In the genomic region with DNA sequence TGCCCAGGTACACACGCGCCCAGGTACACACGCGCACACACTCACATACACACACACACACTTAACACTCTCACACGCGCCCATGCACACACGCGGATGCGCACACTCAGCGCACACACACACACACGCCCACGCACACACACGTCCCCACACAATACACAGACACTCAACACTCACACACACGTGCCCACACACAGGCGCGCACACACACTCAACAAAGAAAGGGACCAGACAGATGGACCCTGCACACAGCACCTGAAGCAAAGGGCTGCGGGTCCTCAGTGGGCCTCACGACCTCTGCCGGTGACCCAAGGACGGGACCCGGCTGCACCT, we compare ENCODE assay signal across 20 cellular contexts.
DNase-seq lines count a peak whose midpoint lies in the region; ATAC-seq and TF ChIP-seq lines count a peak whose summit lies in the region.
"Had no signal": no experiment of that assay in that cellular context is flagged by ENCODE, and none has a peak within 500 bp of the region (broad histone marks: within the 10 kb centered on the region; RNA-seq: fewer than 3 reads in every experiment).

No MANE protein-coding gene starts in this region.

- H3K36me3 Mint-ChIP-seq in T-helper 17 cell (ENCODE audit: low read depth), result no peaks in the 10 kb centered on the region
- H3K36me3 Mint-ChIP-seq in dendritic cell treated with granulocyte-macrophage colony-stimulating factor and Interleukin-4, amounts not matched to agents 40 ng/mL and 50 ng/mL, for 4 days (ENCODE audit: low read depth), result no peaks in the 10 kb centered on the region
- peaks cover 3% of the 10 kb centered on the region for H3K36me3 Mint-ChIP-seq in neural crest cell (ENCODE audit: low read depth)

- DNase-seq in T-helper 17 cell (no peak), neural crest cell (ENCODE audit: low read depth, low spot score) (no peak), putamen (ENCODE audit: low spot score) (no peak), NCI-H187 treated with DMSO at 0.1 percent for 48 hours (lab: John Stamatoyannopoulos, UW) (no peak)
- no peak for DNase-seq in NK-92 treated with Interleukin-12 subunit alpha and Interleukin-12 subunit beta, amount 100 ng/mL, for 24 hours (lab: John Stamatoyannopoulos, UW)
- no peak for DNase-seq in stimulated activated naive CD4-positive, alpha-beta T cell (lab: John Stamatoyannopoulos, UW)
- DNase-seq: CD4-positive, CD25-positive, alpha-beta regulatory T cell; EL; GF-D8; HFFc6; KBM-7; MM.1S; NCI-H1092; NCI-H1436 treated with DMSO at 0.1 percent for 48 hours; NCI-H2029; NCI-H2227 treated with DMSO at 0.1 percent for 48 hours; NCI-H510A; NCI-H748 treated with DMSO at 0.1 percent for 48 hours had no signal

- intact Hi-C loops in dendritic cell treated with granulocyte-macrophage colony-stimulating factor and Interleukin-4, amounts not matched to agents 40 ng/mL and 50 ng/mL, for 4 days (cut with micrococcal nuclease), result no loop called here

- no peak overlapping the region for H3K4me3 Mint-ChIP-seq in T-helper 17 cell
- no peak overlapping the region for H3K4me3 Mint-ChIP-seq in dendritic cell treated with granulocyte-macrophage colony-stimulating factor and Interleukin-4, amounts not matched to agents 40 ng/mL and 50 ng/mL, for 4 days
- H3K4me3 Mint-ChIP-seq in neural crest cell, result no peak overlapping the region
- H3K4me3 Mint-ChIP-seq: CD4-positive, CD25-positive, alpha-beta regulatory T cell; HFFc6 had no signal

- H3K27me3 Mint-ChIP-seq in T-helper 17 cell, result peaks cover 5% of the 10 kb centered on the region
- peaks cover 10% of the 10 kb centered on the region for H3K27me3 Mint-ChIP-seq in dendritic cell treated with granulocyte-macrophage colony-stimulating factor and Interleukin-4, amounts not matched to agents 40 ng/mL and 50 ng/mL, for 4 days
- no peaks in the 10 kb centered on the region for H3K27me3 Mint-ChIP-seq in neural crest cell (ENCODE audit: low read depth)
- H3K27me3 Mint-ChIP-seq: CD4-positive, CD25-positive, alpha-beta regulatory T cell had no signal

- TF ChIP-seq CTCF in neural crest cell (conservative IDR thresholded peaks at IDR 0.05), result no peak

- peaks cover 6% of the 10 kb centered on the region for H3K9me3 Mint-ChIP-seq in dendritic cell treated with granulocyte-macrophage colony-stimulating factor and Interleukin-4, amounts not matched to agents 40 ng/mL and 50 ng/mL, for 4 days
- H3K9me3 Mint-ChIP-seq in neural crest cell, result peaks cover 2% of the 10 kb centered on the region
- H3K9me3 Mint-ChIP-seq: HFFc6 had no signal

- H3K27ac Mint-ChIP-seq in T-helper 17 cell (peak overlapping the region; percentile 84), neural crest cell (ENCODE audit: unreplicated experiment) (peak overlapping the region; percentile 44)
- peak overlapping the region; percentile 1 for H3K27ac Mint-ChIP-seq in dendritic cell treated with granulocyte-macrophage colony-stimulating factor and Interleukin-4, amounts not matched to agents 40 ng/mL and 50 ng/mL, for 4 days
- H3K27ac Mint-ChIP-seq: HFFc6 had no signal

- no peak for ATAC-seq in T-helper 17 cell

- peaks cover 9% of the 10 kb centered on the region for H3K4me1 Mint-ChIP-seq in T-helper 17 cell
- peaks cover 46% of the 10 kb centered on the region for H3K4me1 Mint-ChIP-seq in dendritic cell treated with granulocyte-macrophage colony-stimulating factor and Interleukin-4, amounts not matched to agents 40 ng/mL and 50 ng/mL, for 4 days (ENCODE audit: low read depth)
- peaks cover 7% of the 10 kb centered on the region for H3K4me1 Mint-ChIP-seq in neural crest cell
- H3K4me1 Mint-ChIP-seq: CD4-positive, CD25-positive, alpha-beta regulatory T cell had no signal

- no peaks in the 10 kb centered on the region for H3K9me3 ChIP-seq in T-helper 17 cell (ENCODE audit: control insufficient read depth, low read length, poor library complexity, severe bottlenecking)
- H3K9me3 ChIP-seq: SJSA1 had no signal

Comparison
In these comparisons a context has a peak if more than half of its experiments do, and no peak if none do; other contexts are left out.
1. H3K27ac Mint-ChIP-seq: peak in every context shown above with its lines; median percentile 84 in T-helper 17 cell; 44 in neural crest cell; 1 in dendritic cell treated with granulocyte-macrophage colony-stimulating factor and Interleukin-4, amounts not matched to agents 40 ng/mL and 50 ng/mL, for 4 days.